ENCODE assay signal across 9 cellular contexts in genomic region chr4:54547299-54548097, GRCh38.
A peak's percentile ranks its signal among the peaks of the same experiment; 100 is the strongest.
DNase-seq lines count a peak whose midpoint lies in the region; ATAC-seq and TF ChIP-seq lines count a peak whose summit lies in the region.
"Had no signal": no experiment of that assay in that cellular context is flagged by ENCODE, and none has a peak within 500 bp of the region (broad histone marks: within the 10 kb centered on the region; RNA-seq: fewer than 3 reads in every experiment).

No MANE protein-coding gene starts in this region.

- H3K27ac ChIP-seq in breast epithelium (peak overlapping the region; percentile 44 to 64), GM23248 (no peak overlapping the region)
- H3K27ac ChIP-seq: BLaER1 treated with 17β-estradiol and CSF1 and Interleukin-3, amounts not matched to agents 10 nM and 100 nM had no signal

- H3K79me2 ChIP-seq in GM23248 (ENCODE audit: insufficient read depth) = no peaks in the 10 kb centered on the region

- no peaks in the 10 kb centered on the region for H3K27me3 Mint-ChIP-seq in MCF 10A (ENCODE audit: insufficient read depth, unreplicated experiment)
- peaks cover 2% of the 10 kb centered on the region for H3K27me3 Mint-ChIP-seq in activated CD8-positive, alpha-beta T cell treated with anti-CD3 and anti-CD28 coated beads, Interleukin-2, amount 10 ng/mL, durations not matched to agents 7 days and 5 days (ENCODE audit: low read depth)

- H4K20me1 ChIP-seq in GM23248 (ENCODE audit: insufficient read depth) = no peaks in the 10 kb centered on the region
- H4K20me1 ChIP-seq: BLaER1 treated with 17β-estradiol and CSF1 and Interleukin-3, amounts not matched to agents 10 nM and 100 nM had no signal

- H3K27me3 ChIP-seq in breast epithelium = no peaks in the 10 kb centered on the region
- H3K27me3 ChIP-seq in GM23248 (replicated peaks; ENCODE audit: insufficient read depth) = no peaks in the 10 kb centered on the region
- H3K27me3 ChIP-seq: BLaER1 treated with 17β-estradiol and CSF1 and Interleukin-3, amounts not matched to agents 10 nM and 100 nM had no signal

- no peak overlapping the region for H3K9ac ChIP-seq in GM23248
- H3K9ac ChIP-seq: BLaER1 treated with 17β-estradiol and CSF1 and Interleukin-3, amounts not matched to agents 10 nM and 100 nM had no signal

- no peak overlapping the region for H3K4me2 ChIP-seq in GM23248 (ENCODE audit: unreplicated experiment)
- H3K4me2 ChIP-seq: BLaER1 treated with 17β-estradiol and CSF1 and Interleukin-3, amounts not matched to agents 10 nM and 100 nM had no signal

- 93 to 95% methylated on average over 7 of the region's 7 CpGs for whole genome bisulfite sequencing in GM23248 (ENCODE audit: low coverage in 1 of 2, low lambda C conversion rate in 2 of 2, missing lambda C conversion rate in 2 of 2), 2 experiments

- H3K9me3 ChIP-seq in breast epithelium (no peaks in the 10 kb centered on the region), GM23248 (ENCODE audit: low read depth) (no peaks in the 10 kb centered on the region)
- H3K9me3 ChIP-seq: BLaER1 treated with 17β-estradiol and CSF1 and Interleukin-3, amounts not matched to agents 10 nM and 100 nM had no signal

- DNase-seq in breast epithelium (ENCODE audit: low spot score in 2 of 2) (no peak), MCF 10A (ENCODE audit: unreplicated experiment) (no peak), GM13976 (ENCODE audit: low spot score) (no peak), NCI-H82 (lab: John Stamatoyannopoulos, UW) (no peak), GM23248 (no peak)
- DNase-seq in activated CD8-positive, alpha-beta T cell treated with anti-CD3 and anti-CD28 coated beads, Interleukin-2, amount 10 ng/mL, durations not matched to agents 7 days and 5 days = no peak

- TF ChIP-seq POLR2A in breast epithelium (IDR thresholded peaks at IDR 0.05) = no peak

- H3K4me3 ChIP-seq in breast epithelium = no peak overlapping the region
- H3K4me3 ChIP-seq in GM23248 = no peak overlapping the region
- H3K4me3 ChIP-seq: BLaER1 treated with 17β-estradiol and CSF1 and Interleukin-3, amounts not matched to agents 10 nM and 100 nM had no signal

- H3F3A ChIP-seq in GM23248 (ENCODE audit: insufficient read depth) = peaks cover 7% of the 10 kb centered on the region

- CTCF ChIA-PET in MCF 10A (lab: Yijun Ruan, JAX) = interaction anchor here (0.6 to 1.2 kb wide), 4 partner anchors 9 to 774 kb away, joined by 3 to 4 read pairs (median 3); no protein-coding TSS in a partner anchor
- CTCF ChIA-PET in activated CD8-positive, alpha-beta T cell treated with anti-CD3 and anti-CD28 coated beads, Interleukin-2, amount 10 ng/mL, durations not matched to agents 7 days and 5 days (lab: Charles Lee) = interaction anchor here (1.2 kb wide), 1 partner anchor 15 kb away, joined by 3 read pairs; no protein-coding TSS in a partner anchor

- H3K9me2 ChIP-seq in GM23248 (ENCODE audit: insufficient read depth) = no peaks in the 10 kb centered on the region

- H2AFZ ChIP-seq in GM23248 = no peak overlapping the region

- no peak overlapping the region for H3K27ac Mint-ChIP-seq in MCF 10A (ENCODE audit: low read depth, unreplicated experiment)
- no peak overlapping the region for H3K27ac Mint-ChIP-seq in activated CD8-positive, alpha-beta T cell treated with anti-CD3 and anti-CD28 coated beads, Interleukin-2, amount 10 ng/mL, durations not matched to agents 7 days and 5 days

- no peaks in the 10 kb centered on the region for H3K36me3 ChIP-seq in breast epithelium
- H3K36me3 ChIP-seq in GM23248 (ENCODE audit: low read depth) = no peaks in the 10 kb centered on the region
- H3K36me3 ChIP-seq: BLaER1 treated with 17β-estradiol and CSF1 and Interleukin-3, amounts not matched to agents 10 nM and 100 nM had no signal

- no peaks in the 10 kb centered on the region for H3K9me3 Mint-ChIP-seq in MCF 10A (ENCODE audit: unreplicated experiment)
- H3K9me3 Mint-ChIP-seq in activated CD8-positive, alpha-beta T cell treated with anti-CD3 and anti-CD28 coated beads, Interleukin-2, amount 10 ng/mL, durations not matched to agents 7 days and 5 days (ENCODE audit: insufficient read depth) = no peaks in the 10 kb centered on the region

- H3K36me3 Mint-ChIP-seq in MCF 10A (ENCODE audit: insufficient read depth, unreplicated experiment) = no peaks in the 10 kb centered on the region
- H3K36me3 Mint-ChIP-seq in activated CD8-positive, alpha-beta T cell treated with anti-CD3 and anti-CD28 coated beads, Interleukin-2, amount 10 ng/mL, durations not matched to agents 7 days and 5 days (ENCODE audit: low read depth) = no peaks in the 10 kb centered on the region

- intact Hi-C loops in breast epithelium (cut with DNase I; ENCODE audit: low total_unique reads) = no loop called here
- intact Hi-C loops in MCF 10A (cut with micrococcal nuclease) = no loop called here

- no peak overlapping the region for H3K4me3 Mint-ChIP-seq in MCF 10A (ENCODE audit: unreplicated experiment)
- H3K4me3 Mint-ChIP-seq in activated CD8-positive, alpha-beta T cell treated with anti-CD3 and anti-CD28 coated beads, Interleukin-2, amount 10 ng/mL, durations not matched to agents 7 days and 5 days = no peak overlapping the region

- peaks cover 3 to 6% of the 10 kb centered on the region in 2 donors for H3K4me1 ChIP-seq in breast epithelium
- peaks cover 14% of the 10 kb centered on the region for H3K4me1 ChIP-seq in GM23248 (ENCODE audit: insufficient read depth)
- H3K4me1 ChIP-seq: BLaER1 treated with 17β-estradiol and CSF1 and Interleukin-3, amounts not matched to agents 10 nM and 100 nM had no signal

- peaks cover 12% of the 10 kb centered on the region for H3K4me1 Mint-ChIP-seq in MCF 10A (ENCODE audit: insufficient read depth, unreplicated experiment)
- H3K4me1 Mint-ChIP-seq in activated CD8-positive, alpha-beta T cell treated with anti-CD3 and anti-CD28 coated beads, Interleukin-2, amount 10 ng/mL, durations not matched to agents 7 days and 5 days (ENCODE audit: low read depth) = peaks cover 9% of the 10 kb centered on the region

- POLR2A ChIA-PET in MCF 10A (lab: Yijun Ruan, JAX) = no interaction called here
- POLR2A ChIA-PET in activated CD8-positive, alpha-beta T cell treated with anti-CD3 and anti-CD28 coated beads, Interleukin-2, amount 10 ng/mL, durations not matched to agents 7 days and 5 days (lab: Charles Lee) = no interaction called here

- TF ChIP-seq CTCF in breast epithelium (IDR thresholded peaks at IDR 0.05) = no peak
- no peak for TF ChIP-seq CTCF in MCF 10A (IDR thresholded peaks at IDR 0.05; ENCODE audit: unreplicated experiment)
- TF ChIP-seq CTCF in GM13976 (IDR thresholded peaks at IDR 0.05; ENCODE audit: borderline replicate concordance, control extremely low read depth, extremely low read depth, insufficient read depth, missing control alignments) = no peak

- in situ Hi-C loops in GM13976 (cut with MboI; ENCODE audit: low sequenced_read_pairs, unreplicated experiment) = no loop called here
- in situ Hi-C loops in GM23248 (cut with MboI) = no loop called here

- ATAC-seq in HG03280 (IDR thresholded peaks at IDR 0.05; ENCODE audit: unreplicated experiment) (peak; percentile 65), HG03097 (IDR thresholded peaks at IDR 0.05; ENCODE audit: low FRiP score, unreplicated experiment) (no peak)
- ATAC-seq in activated CD8-positive, alpha-beta T cell treated with anti-CD3 and anti-CD28 coated beads, Interleukin-2, amount 10 ng/mL, durations not matched to agents 7 days and 5 days = peak; percentile 27

- no TSS peak for BruUV-seq in MCF 10A (replicated peaks; lab: Mats Ljungman, UMichigan)
